17 cellular contexts compared by ENCODE assay signal in the genomic region with DNA sequence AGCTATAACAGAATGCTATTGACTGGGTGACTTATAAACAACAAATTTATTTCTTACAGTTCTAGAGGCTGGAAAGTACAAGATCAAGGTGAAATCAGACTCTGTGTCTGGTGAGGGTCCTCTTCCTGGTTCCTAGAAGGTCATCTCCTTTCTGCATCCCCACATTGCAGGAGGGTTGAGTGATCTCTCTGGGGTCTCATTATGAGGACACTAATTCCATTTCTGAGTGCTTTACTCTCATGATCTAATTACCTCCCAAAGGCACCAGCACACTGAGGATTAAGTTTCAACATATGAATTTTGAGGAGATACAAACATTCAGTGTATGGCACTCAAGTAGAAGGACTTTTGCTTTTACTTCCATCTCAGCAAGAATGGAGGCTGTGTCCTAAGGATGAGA.
DNase-seq lines count a peak whose midpoint lies in the region; TF ChIP-seq lines count a peak whose summit lies in the region.
"Had no signal": no experiment of that assay in that cellular context is flagged by ENCODE, and none has a peak within 500 bp of the region (broad histone marks: within the 10 kb centered on the region; RNA-seq: fewer than 3 reads in every experiment).

No MANE protein-coding gene starts in this region.

- H3K27ac Mint-ChIP-seq in CD4-positive, alpha-beta memory T cell, result peak overlapping the region; percentile 15 to 93 (median 80)
- peak overlapping the region; percentile 83 for H3K27ac Mint-ChIP-seq in activated naive CD8-positive, alpha-beta T cell

- peak overlapping the region; percentile 37 for H2AFZ ChIP-seq in ACC112 (ENCODE audit: low read length, unreplicated experiment)

- no peak for DNase-seq in CD4-positive, alpha-beta memory T cell
- DNase-seq in NCI-H1436 treated with DMSO at 0.1 percent for 48 hours (lab: John Stamatoyannopoulos, UW), result peak; percentile 48
- no peak for DNase-seq in posterior vena cava (ENCODE audit: low spot score)
- no peak for DNase-seq in stimulated activated naive CD4-positive, alpha-beta T cell treated with Interleukin-2 at 50 U/mL for 16 hours (lab: John Stamatoyannopoulos, UW)
- DNase-seq in left ventricle myocardium inferior, result no peak
- DNase-seq in stomach, result no peak
- DNase-seq: activated CD4-positive, alpha-beta T cell treated with anti-CD3 and anti-CD28 coated beads, Interleukin-2, amount 50 U/mL, for 4 hours; amygdala; C1 segment of cervical spinal cord; GDM1; left lung; NCI-H345; Peyer's patch had no signal

- H3K9me3 ChIP-seq in CD4-positive, alpha-beta memory T cell (ENCODE audit: control insufficient read depth in 1 of 2, low read length in 2 of 2), result no peaks in the 10 kb centered on the region
- H3K9me3 ChIP-seq in left ventricle myocardium inferior (replicated peaks) (peaks cover 16% of the 10 kb centered on the region), stomach (peaks cover 0 to 9% (median 0%) of the 10 kb centered on the region in 4 donors)
- H3K9me3 ChIP-seq: HAP-1, Peyer's patch had no signal

- TF ChIP-seq POLR2A in stomach (IDR thresholded peaks at IDR 0.05), result no peak

- H3K9me3 Mint-ChIP-seq in CD4-positive, alpha-beta memory T cell, result peaks cover 0 to 13% (median 8%) of the 10 kb centered on the region in 8 donors
- peaks cover 22% of the 10 kb centered on the region for H3K9me3 Mint-ChIP-seq in activated naive CD8-positive, alpha-beta T cell (ENCODE audit: low read depth)

- H3K4me3 ChIP-seq in ACC112 (ENCODE audit: low read depth, low read length), result no peak overlapping the region
- H3K4me3 ChIP-seq in CD4-positive, alpha-beta memory T cell (ENCODE audit: low read length in 2 of 2), result no peak overlapping the region
- no peak overlapping the region for H3K4me3 ChIP-seq in left ventricle myocardium inferior
- no peak overlapping the region for H3K4me3 ChIP-seq in stomach
- H3K4me3 ChIP-seq: coronary artery, HAP-1, left lung, Peyer's patch had no signal

- intact Hi-C loops in CD4-positive, alpha-beta memory T cell (cut with micrococcal nuclease), result loop anchor here (10.0 kb wide), 2 partner anchors 83 to 407 kb away; no protein-coding TSS in a partner anchor
- intact Hi-C loops in posterior vena cava (cut with DNase I), result no loop called here
- intact Hi-C loops in left ventricle myocardium inferior (cut with micrococcal nuclease), result no loop called here
- intact Hi-C loops in stomach (cut with DNase I; ENCODE audit: low total_unique reads), result no loop called here

- TF ChIP-seq CTCF in left ventricle myocardium inferior (IDR thresholded peaks at IDR 0.05; ENCODE audit: borderline replicate concordance) (no peak), stomach (IDR thresholded peaks at IDR 0.05) (no peak)

- peaks cover 5 to 6% of the 10 kb centered on the region in 2 donors for H3K36me3 Mint-ChIP-seq in CD4-positive, alpha-beta memory T cell
- H3K36me3 Mint-ChIP-seq in activated naive CD8-positive, alpha-beta T cell, result peaks cover 17% of the 10 kb centered on the region

- peaks cover 35 to 57% (median 45%) of the 10 kb centered on the region in 4 donors for H3K4me1 Mint-ChIP-seq in CD4-positive, alpha-beta memory T cell
- peaks cover 63% of the 10 kb centered on the region for H3K4me1 Mint-ChIP-seq in activated naive CD8-positive, alpha-beta T cell (ENCODE audit: low read depth)

- H3K79me2 ChIP-seq in ACC112 (ENCODE audit: control insufficient read depth, insufficient read depth, low read length, unreplicated experiment), result no peaks in the 10 kb centered on the region

- H3K27me3 ChIP-seq in ACC112 (ENCODE audit: insufficient read depth, low read length) (no peaks in the 10 kb centered on the region), left ventricle myocardium inferior (ENCODE audit: low read depth) (no peaks in the 10 kb centered on the region), stomach (no peaks in the 10 kb centered on the region)
- no peaks in the 10 kb centered on the region for H3K27me3 ChIP-seq in CD4-positive, alpha-beta memory T cell (ENCODE audit: insufficient read depth, low read length)
- H3K27me3 ChIP-seq: left lung, Peyer's patch had no signal

- H3K27me3 Mint-ChIP-seq in CD4-positive, alpha-beta memory T cell, result no peaks in the 10 kb centered on the region
- H3K27me3 Mint-ChIP-seq in activated naive CD8-positive, alpha-beta T cell, result no peaks in the 10 kb centered on the region

- POLR2A ChIA-PET in CD4-positive, alpha-beta memory T cell (lab: Charles Lee; ENCODE audit: partially characterized antibody), result no interaction called here

- H3K4me3 Mint-ChIP-seq in CD4-positive, alpha-beta memory T cell, result peak overlapping the region in 7 of 8 donors; percentile 21 to 79 (median 64)
- H3K4me3 Mint-ChIP-seq in activated naive CD8-positive, alpha-beta T cell, result peak overlapping the region; percentile 59

- no peak for TF ChIP-seq EP300 in stomach (IDR thresholded peaks at IDR 0.05)

- H3K4me1 ChIP-seq in ACC112 (ENCODE audit: control insufficient read depth, insufficient read depth, low read length, unreplicated experiment) (no peaks in the 10 kb centered on the region), left ventricle myocardium inferior (no peaks in the 10 kb centered on the region), stomach (no peaks in the 10 kb centered on the region)
- H3K4me1 ChIP-seq in CD4-positive, alpha-beta memory T cell (ENCODE audit: insufficient read depth, low read length), result peaks cover 52% of the 10 kb centered on the region
- H3K4me1 ChIP-seq: HAP-1, Peyer's patch had no signal

- H3K36me3 ChIP-seq in ACC112 (ENCODE audit: insufficient read depth, low read length) (peaks cover 4% of the 10 kb centered on the region; the same call in 1 of the 2 replicates), left ventricle myocardium inferior (no peaks in the 10 kb centered on the region), stomach (no peaks in the 10 kb centered on the region)
- H3K36me3 ChIP-seq in CD4-positive, alpha-beta memory T cell (ENCODE audit: insufficient read depth, low read length), result no peaks in the 10 kb centered on the region
- H3K36me3 ChIP-seq: HAP-1, left lung, Peyer's patch had no signal

- CTCF ChIA-PET in CD4-positive, alpha-beta memory T cell (lab: Charles Lee; ENCODE audit: partially characterized antibody), result interaction anchor here (0.7 to 1.3 kb wide), 5 partner anchors 28 to 848 kb away, joined by 3 to 5 read pairs (median 3); no protein-coding TSS in a partner anchor

- H3K27ac ChIP-seq in ACC112 (ENCODE audit: low read depth, low read length) (no peak overlapping the region), left ventricle myocardium inferior (replicated peaks) (no peak overlapping the region), stomach (no peak overlapping the region)
- H3K27ac ChIP-seq in CD4-positive, alpha-beta memory T cell (ENCODE audit: low read depth, low read length), result peak overlapping the region; percentile 5
- H3K27ac ChIP-seq: coronary artery, Peyer's patch had no signal
